1 cellular context compared by ENCODE assay signal in genomic region chr1:169360415-169360814, GRCh38.
TF ChIP-seq lines count a peak whose summit lies in the region.

No MANE protein-coding gene starts in this region.

TF ChIP-seq in IMR-90, 13 proteins besides CTCF, POLR2A, EP300 and RAD21:
- TF ChIP-seq, protein P1, sequence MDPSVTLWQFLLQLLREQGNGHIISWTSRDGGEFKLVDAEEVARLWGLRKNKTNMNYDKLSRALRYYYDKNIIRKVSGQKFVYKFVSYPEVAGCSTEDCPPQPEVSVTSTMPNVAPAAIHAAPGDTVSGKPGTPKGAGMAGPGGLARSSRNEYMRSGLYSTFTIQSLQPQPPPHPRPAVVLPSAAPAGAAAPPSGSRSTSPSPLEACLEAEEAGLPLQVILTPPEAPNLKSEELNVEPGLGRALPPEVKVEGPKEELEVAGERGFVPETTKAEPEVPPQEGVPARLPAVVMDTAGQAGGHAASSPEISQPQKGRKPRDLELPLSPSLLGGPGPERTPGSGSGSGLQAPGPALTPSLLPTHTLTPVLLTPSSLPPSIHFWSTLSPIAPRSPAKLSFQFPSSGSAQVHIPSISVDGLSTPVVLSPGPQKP (IDR thresholded peaks at IDR 0.05; ENCODE audit: borderline replicate concordance, low read depth, low read length): no peak
- TF ChIP-seq RCOR1 (IDR thresholded peaks at IDR 0.05; ENCODE audit: insufficient replicate concordance, low read length) (no peak), SMC3 (IDR thresholded peaks at IDR 0.05; ENCODE audit: low read depth, low read length) (no peak), MAZ (IDR thresholded peaks at IDR 0.05; ENCODE audit: borderline replicate concordance, low read depth, low read length) (no peak), CHD1 (IDR thresholded peaks at IDR 0.05; ENCODE audit: low read depth, low read length) (no peak), CEBPB (IDR thresholded peaks at IDR 0.05; ENCODE audit: low read depth, low read length) (no peak), FOS (IDR thresholded peaks at IDR 0.05; ENCODE audit: low read depth, low read length) (no peak), MXI1 (IDR thresholded peaks at IDR 0.05; ENCODE audit: borderline replicate concordance, low read depth, low read length) (no peak), NFE2L2 (IDR thresholded peaks at IDR 0.05; ENCODE audit: low read depth, low read length) (no peak), MAFK (IDR thresholded peaks at IDR 0.05; ENCODE audit: low read depth, low read length) (no peak), RFX5 (IDR thresholded peaks at IDR 0.05; ENCODE audit: low read depth, low read length) (no peak), BHLHE40 (IDR thresholded peaks at IDR 0.05; ENCODE audit: low read depth, low read length) (no peak)
- TF ChIP-seq, protein P2, sequence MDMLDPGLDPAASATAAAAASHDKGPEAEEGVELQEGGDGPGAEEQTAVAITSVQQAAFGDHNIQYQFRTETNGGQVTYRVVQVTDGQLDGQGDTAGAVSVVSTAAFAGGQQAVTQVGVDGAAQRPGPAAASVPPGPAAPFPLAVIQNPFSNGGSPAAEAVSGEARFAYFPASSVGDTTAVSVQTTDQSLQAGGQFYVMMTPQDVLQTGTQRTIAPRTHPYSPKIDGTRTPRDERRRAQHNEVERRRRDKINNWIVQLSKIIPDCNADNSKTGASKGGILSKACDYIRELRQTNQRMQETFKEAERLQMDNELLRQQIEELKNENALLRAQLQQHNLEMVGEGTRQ (IDR thresholded peaks at IDR 0.05; ENCODE audit: low read depth, low read length): no peak
TF ChIP-seq in IMR-90: peak in this region for 0.
